In the genomic region with DNA sequence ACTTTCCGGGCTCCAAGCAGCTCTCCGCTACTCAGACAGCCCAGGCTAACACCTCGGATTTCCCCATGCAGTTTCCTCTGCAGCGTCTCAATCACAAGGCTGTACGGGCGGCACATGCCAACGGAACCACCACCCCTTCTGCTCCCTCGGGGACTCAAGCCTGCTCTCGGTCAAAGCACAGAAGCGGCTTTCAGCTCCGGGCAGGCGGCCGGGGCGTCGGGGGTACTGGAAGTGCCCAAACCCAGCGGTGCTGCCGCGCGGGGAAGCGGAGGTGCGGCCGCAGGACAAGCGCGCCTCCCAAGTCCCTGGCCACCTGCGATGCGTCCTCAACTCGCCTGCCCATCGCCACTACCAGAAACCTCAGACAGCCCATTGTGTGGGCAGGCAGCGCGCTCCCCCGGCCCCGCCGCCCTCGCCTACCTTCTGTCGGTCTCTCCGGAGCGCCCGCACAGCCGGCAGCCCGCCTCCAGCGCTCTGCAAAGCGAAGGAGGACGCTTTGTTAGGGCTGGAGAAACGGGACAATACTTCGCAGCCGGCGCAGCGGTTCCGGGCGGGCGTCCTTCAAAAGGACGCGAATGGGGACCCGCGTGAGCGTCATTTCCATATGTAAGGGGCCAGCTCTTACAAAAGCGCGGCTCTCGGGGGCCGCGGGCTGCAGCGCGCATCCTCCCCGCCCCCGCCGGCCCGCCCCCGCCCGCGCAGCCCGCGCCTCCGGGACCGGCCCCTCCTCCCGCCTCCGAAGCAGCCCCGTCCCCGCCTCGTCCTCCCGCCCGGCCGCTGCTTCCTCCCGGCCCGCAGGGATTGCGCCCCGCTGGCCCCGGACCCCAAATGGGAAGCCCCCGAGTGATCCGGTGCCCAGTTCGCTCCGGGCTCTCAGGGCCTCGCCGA, we compare ENCODE assay signal across 8 cellular contexts.
A peak's percentile ranks its signal among the peaks of the same experiment; 100 is the strongest.
DNase-seq lines count a peak whose midpoint lies in the region; ATAC-seq lines count a peak whose summit lies in the region.

No MANE protein-coding gene starts in this region.

- H3K4me1 Mint-ChIP-seq in memory B cell, result peaks cover 55% of the 10 kb centered on the region

- peak; percentile 39 for ATAC-seq in HG02970 (IDR thresholded peaks at IDR 0.05; ENCODE audit: low FRiP score, unreplicated experiment)
- peak; percentile 76 for ATAC-seq in memory B cell (ENCODE audit: low read depth)

- H3K27me3 Mint-ChIP-seq in memory B cell, result no peaks in the 10 kb centered on the region

- peaks cover 5% of the 10 kb centered on the region for H3K36me3 Mint-ChIP-seq in memory B cell

- no peaks in the 10 kb centered on the region for H3K9me3 Mint-ChIP-seq in memory B cell

- peak overlapping the region; percentile 95 for H3K4me3 Mint-ChIP-seq in memory B cell

- H3K27ac Mint-ChIP-seq in memory B cell, result peak overlapping the region; percentile 97

- DNase-seq in NCI-H1436 (lab: John Stamatoyannopoulos, UW) (peak; percentile 34), NCI-H1436 treated with DMSO at 0.1 percent for 48 hours (lab: John Stamatoyannopoulos, UW) (no peak), NCI-H2171 (lab: John Stamatoyannopoulos, UW) (peak; percentile 62), memory B cell (ENCODE audit: low spot score in 2 of 2) (peak; percentile 76 to 84)
- DNase-seq in activated CD4-positive, alpha-beta T cell treated with anti-CD3 and anti-CD28 coated beads, Interleukin-2, amount 50 U/mL, for 48 hours, result peak; percentile 61 to 67
- peak; percentile 54 for DNase-seq in effector CD4-positive, alpha-beta T cell
- peak; percentile 62 for DNase-seq in stimulated activated CD8-positive, alpha-beta memory T cell treated with anti-CD3 and anti-CD28 coated beads, Interleukin-12 subunit alpha, Interleukin-12 subunit beta, amount 100 ng/mL, for 4 hours (ENCODE audit: low read depth)
